8 cellular contexts compared by ENCODE assay signal in genomic region chr2:158456309-158457066, GRCh38. TPM values are rescaled to one million over a fixed set of nuclear protein-coding genes. Genes with fewer than 3 reads are reported as not detected.
DNase-seq lines count a peak whose midpoint lies in the region; TF ChIP-seq lines count a peak whose summit lies in the region.

TSS of gene CCDC148 (minus strand) at chr2:158456753. CDS start at chr2:158456439, 314 bp downstream.
A gene with protein sequence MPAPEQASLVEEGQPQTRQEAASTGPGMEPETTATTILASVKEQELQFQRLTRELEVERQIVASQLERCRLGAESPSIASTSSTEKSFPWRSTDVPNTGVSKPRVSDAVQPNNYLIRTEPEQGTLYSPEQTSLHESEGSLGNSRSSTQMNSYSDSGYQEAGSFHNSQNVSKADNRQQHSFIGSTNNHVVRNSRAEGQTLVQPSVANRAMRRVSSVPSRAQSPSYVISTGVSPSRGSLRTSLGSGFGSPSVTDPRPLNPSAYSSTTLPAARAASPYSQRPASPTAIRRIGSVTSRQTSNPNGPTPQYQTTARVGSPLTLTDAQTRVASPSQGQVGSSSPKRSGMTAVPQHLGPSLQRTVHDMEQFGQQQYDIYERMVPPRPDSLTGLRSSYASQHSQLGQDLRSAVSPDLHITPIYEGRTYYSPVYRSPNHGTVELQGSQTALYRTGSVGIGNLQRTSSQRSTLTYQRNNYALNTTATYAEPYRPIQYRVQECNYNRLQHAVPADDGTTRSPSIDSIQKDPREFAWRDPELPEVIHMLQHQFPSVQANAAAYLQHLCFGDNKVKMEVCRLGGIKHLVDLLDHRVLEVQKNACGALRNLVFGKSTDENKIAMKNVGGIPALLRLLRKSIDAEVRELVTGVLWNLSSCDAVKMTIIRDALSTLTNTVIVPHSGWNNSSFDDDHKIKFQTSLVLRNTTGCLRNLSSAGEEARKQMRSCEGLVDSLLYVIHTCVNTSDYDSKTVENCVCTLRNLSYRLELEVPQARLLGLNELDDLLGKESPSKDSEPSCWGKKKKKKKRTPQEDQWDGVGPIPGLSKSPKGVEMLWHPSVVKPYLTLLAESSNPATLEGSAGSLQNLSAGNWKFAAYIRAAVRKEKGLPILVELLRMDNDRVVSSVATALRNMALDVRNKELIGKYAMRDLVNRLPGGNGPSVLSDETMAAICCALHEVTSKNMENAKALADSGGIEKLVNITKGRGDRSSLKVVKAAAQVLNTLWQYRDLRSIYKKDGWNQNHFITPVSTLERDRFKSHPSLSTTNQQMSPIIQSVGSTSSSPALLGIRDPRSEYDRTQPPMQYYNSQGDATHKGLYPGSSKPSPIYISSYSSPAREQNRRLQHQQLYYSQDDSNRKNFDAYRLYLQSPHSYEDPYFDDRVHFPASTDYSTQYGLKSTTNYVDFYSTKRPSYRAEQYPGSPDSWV (plus strand): TSS chr2:158456952. CDS start chr2:158533185, 76,233 bp downstream.

- no peak for TF ChIP-seq CTCF in H9 (conservative IDR thresholded peaks at IDR 0.05)
- TF ChIP-seq CTCF in fibroblast of villous mesenchyme (IDR thresholded peaks at IDR 0.05; ENCODE audit: insufficient read depth, low read depth, low read length), result peak; percentile 10
- peak; percentile 44 for TF ChIP-seq CTCF in neural cell (IDR thresholded peaks at IDR 0.05; ENCODE audit: poor library complexity, severe bottlenecking)

- no peaks in the 10 kb centered on the region for H3K27me3 ChIP-seq in H9 (ENCODE audit: insufficient read depth, low read length)
- H3K27me3 ChIP-seq in MG63, result peaks cover 3% of the 10 kb centered on the region; the same call in 1 of the 2 replicates
- H3K27me3 ChIP-seq in neural cell (ENCODE audit: insufficient read depth, low read depth, low read length), result no peaks in the 10 kb centered on the region

- H3K27me3 Mint-ChIP-seq in H9 (ENCODE audit: low read depth), result no peaks in the 10 kb centered on the region; the same call in 1 of the 2 replicates
- peaks cover 42% of the 10 kb centered on the region for H3K27me3 Mint-ChIP-seq in stimulated activated naive CD8-positive, alpha-beta T cell treated with anti-CD3 and anti-CD28 coated beads, Interleukin-15, Interleukin-2, amounts not matched to agents 100 ng/mL and 50 ng/mL, for 24 hours

- H3K9ac ChIP-seq in ES-I3 (ENCODE audit: low read depth, low read length), result peak within 1 kb of the TSS; percentile 93
- H3K9ac ChIP-seq in H9 (ENCODE audit: extremely low read depth, insufficient read length, low read length), result peak within 1 kb of the TSS; percentile 64
- H3K9ac ChIP-seq in neural cell (ENCODE audit: low read length), result peak within 1 kb of the TSS; percentile 70

- H3K79me1 ChIP-seq in H9 (ENCODE audit: insufficient read depth, low read depth, low read length, poor library complexity, severe bottlenecking), result no peaks in the 10 kb centered on the region

- no peak within 1 kb of the TSS for H2BK120ac ChIP-seq in H9 (ENCODE audit: low read depth, low read length, poor library complexity, severe bottlenecking)

- no peaks in the 10 kb centered on the region for H3F3A ChIP-seq in neural cell (ENCODE audit: insufficient read depth, low read length, poor library complexity, severe bottlenecking)

- H3K4me3 ChIP-seq in MG63, result peak within 1 kb of the TSS; percentile 77
- peak within 1 kb of the TSS; percentile 91 for H3K4me3 ChIP-seq in fibroblast of villous mesenchyme (ENCODE audit: low read depth, low read length)
- H3K4me3 ChIP-seq in neural cell (ENCODE audit: low read length), result peak within 1 kb of the TSS; percentile 89

- peak within 1 kb of the TSS; percentile 84 for H3K18ac ChIP-seq in H9 (ENCODE audit: insufficient read length, low read depth, low read length)

- H3K27ac Mint-ChIP-seq in H9, result peak within 1 kb of the TSS; percentile 94 to 100 (median 97)
- H3K27ac Mint-ChIP-seq in stimulated activated naive CD8-positive, alpha-beta T cell treated with anti-CD3 and anti-CD28 coated beads, Interleukin-15, Interleukin-2, amounts not matched to agents 100 ng/mL and 50 ng/mL, for 24 hours, result peak within 1 kb of the TSS; percentile 86

- H4K91ac ChIP-seq in H9 (ENCODE audit: insufficient read length, low read depth, low read length), result no peak within 1 kb of the TSS

- H3K4me3 Mint-ChIP-seq in H9, result peak within 1 kb of the TSS; percentile 96 to 97
- peak within 1 kb of the TSS; percentile 91 for H3K4me3 Mint-ChIP-seq in stimulated activated naive CD8-positive, alpha-beta T cell treated with anti-CD3 and anti-CD28 coated beads, Interleukin-15, Interleukin-2, amounts not matched to agents 100 ng/mL and 50 ng/mL, for 24 hours

- H4K20me1 ChIP-seq in H9 (ENCODE audit: control insufficient read depth, insufficient read depth, insufficient read length) (no peaks in the 10 kb centered on the region), neural cell (ENCODE audit: insufficient read depth) (no peaks in the 10 kb centered on the region)

- peaks cover 15% of the 10 kb centered on the region for H3K4me1 ChIP-seq in ES-I3 (ENCODE audit: insufficient read depth, low read length)
- H3K4me1 ChIP-seq in H9 (ENCODE audit: insufficient read depth, low read length), result peaks cover 4% of the 10 kb centered on the region; the same call in 1 of the 2 replicates

- no peak within 1 kb of the TSS for H3K56ac ChIP-seq in H9 (ENCODE audit: insufficient read length, low read depth, low read length)

- H2BK5ac ChIP-seq in H9 (ENCODE audit: insufficient read length, low read length), result no peak within 1 kb of the TSS

- no peak within 1 kb of the TSS for H3K23ac ChIP-seq in H9 (ENCODE audit: insufficient read length, low read depth, low read length)

- H4K5ac ChIP-seq in H9 (ENCODE audit: insufficient read length, low read depth, low read length), result no peak within 1 kb of the TSS

- H2AFZ ChIP-seq in H9 (ENCODE audit: low read length) (no peak within 1 kb of the TSS), neural cell (ENCODE audit: low read depth, low read length) (peak within 1 kb of the TSS; percentile 66)

- H3K9me2 ChIP-seq in neural cell (ENCODE audit: insufficient read depth, low read length), result no peaks in the 10 kb centered on the region

- H4K8ac ChIP-seq in H9 (replicated peaks; ENCODE audit: insufficient read length, low read depth, low read length), result no peak within 1 kb of the TSS

- WGBS in H9 (ENCODE audit: extremely low coverage, insufficient read length, low lambda C conversion rate), result no CpG with 5 or more reads among the region's 48 CpGs

- H3K23me2 ChIP-seq in H9 (ENCODE audit: insufficient read length, low read depth, low read length, poor library complexity, severe bottlenecking), result peaks cover 8% of the 10 kb centered on the region

- peak; percentile 27 for TF ChIP-seq RAD21 in neural cell (conservative IDR thresholded peaks at IDR 0.05)

- H2AK5ac ChIP-seq in H9 (ENCODE audit: insufficient read length, low read length), result no peak within 1 kb of the TSS

- H2BK20ac ChIP-seq in H9 (ENCODE audit: low read depth, low read length, poor library complexity, severe bottlenecking), result no peak within 1 kb of the TSS

- H3K9me3 ChIP-seq in ES-I3 (ENCODE audit: control insufficient read depth, insufficient read depth, low read length) (no peaks in the 10 kb centered on the region), H9 (ENCODE audit: control insufficient read depth, low read depth, low read length) (no peaks in the 10 kb centered on the region), MG63 (no peaks in the 10 kb centered on the region), neural cell (ENCODE audit: low read length) (no peaks in the 10 kb centered on the region)

- H3K4me2 ChIP-seq in H9 (ENCODE audit: insufficient read depth, insufficient read length, low read length) (peak within 1 kb of the TSS; percentile 92), neural cell (ENCODE audit: low read length) (peak within 1 kb of the TSS; percentile 87)

- TF ChIP-seq EP300 in neural cell (conservative IDR thresholded peaks at IDR 0.05; ENCODE audit: poor library complexity, severe bottlenecking), result no peak

- H3K27ac ChIP-seq in H9 (ENCODE audit: insufficient read length, low read depth, low read length) (no peak within 1 kb of the TSS), neural cell (ENCODE audit: low read length) (peak within 1 kb of the TSS; percentile 53)

- H3K14ac ChIP-seq in H9 (ENCODE audit: insufficient read depth, low read length), result peak within 1 kb of the TSS; percentile 85

- no peak within 1 kb of the TSS for H3K4ac ChIP-seq in H9 (ENCODE audit: low read depth, low read length)

- DNase-seq in H9 (peak; percentile 95), MG63 (peak; percentile 94), SHP77 treated with DMSO at 0.1 percent for 48 hours (lab: John Stamatoyannopoulos, UW) (peak; percentile 53), activated gamma-delta T cell treated with Interleukin-2 at 50 U/mL for 16 hours (peak; percentile 83), fibroblast of villous mesenchyme (ENCODE audit: low read depth) (peak; percentile 91)

- peaks cover 38 to 45% of the 10 kb centered on the region in 2 experiments for H3K4me1 Mint-ChIP-seq in H9
- peaks cover 27% of the 10 kb centered on the region for H3K4me1 Mint-ChIP-seq in stimulated activated naive CD8-positive, alpha-beta T cell treated with anti-CD3 and anti-CD28 coated beads, Interleukin-15, Interleukin-2, amounts not matched to agents 100 ng/mL and 50 ng/mL, for 24 hours (ENCODE audit: low read depth)

- H2BK15ac ChIP-seq in H9 (ENCODE audit: low read depth, low read length), result no peak within 1 kb of the TSS

- H3T11ph ChIP-seq in H9 (ENCODE audit: low read length), result no peak within 1 kb of the TSS

- no peak within 1 kb of the TSS for H2BK12ac ChIP-seq in H9 (ENCODE audit: insufficient read length, low read depth, low read length)

- H3K36me3 Mint-ChIP-seq in H9 (ENCODE audit: insufficient read depth in 1 of 3, low read depth in 3 of 3), result peaks cover 0 to 3% (median 0%) of the 10 kb centered on the region in 3 experiments; a peak in 2 of 7 replicates
- peaks cover 5% of the 10 kb centered on the region for H3K36me3 Mint-ChIP-seq in stimulated activated naive CD8-positive, alpha-beta T cell treated with anti-CD3 and anti-CD28 coated beads, Interleukin-15, Interleukin-2, amounts not matched to agents 100 ng/mL and 50 ng/mL, for 24 hours (ENCODE audit: low read depth)

- H3K36me3 ChIP-seq in ES-I3 (ENCODE audit: insufficient read depth, low read length) (no peaks in the 10 kb centered on the region), MG63 (peaks cover 3% of the 10 kb centered on the region), neural cell (ENCODE audit: insufficient read depth, low read length) (no peaks in the 10 kb centered on the region)

- H3K9me3 Mint-ChIP-seq in H9, result no peaks in the 10 kb centered on the region
- H3K9me3 Mint-ChIP-seq in stimulated activated naive CD8-positive, alpha-beta T cell treated with anti-CD3 and anti-CD28 coated beads, Interleukin-15, Interleukin-2, amounts not matched to agents 100 ng/mL and 50 ng/mL, for 24 hours, result no peaks in the 10 kb centered on the region

- peaks cover 10% of the 10 kb centered on the region; the same call in 1 of the 2 replicates for H3K79me2 ChIP-seq in H9 (ENCODE audit: insufficient read depth, low read length)
- peaks cover 15% of the 10 kb centered on the region for H3K79me2 ChIP-seq in neural cell (replicated peaks; ENCODE audit: insufficient read depth, low read length)

RNA-seq across cellular contexts. Expression of gene CCDC148, which starts in this region (rescaled TPM):
- 1.1 and 1.5 TPM in 2 replicates for total RNA-seq in H9 (2021)
- total RNA-seq in MG63 (2014; rRNA removed; shearing (Covaris generic); ENCODE audit: low replicate concordance), result not detected in 2 replicates
- total RNA-seq in fibroblast of villous mesenchyme, result 0.32 and 2.6 TPM in 2 replicates
- 1.5 and 1.8 TPM in 2 replicates for polyA plus RNA-seq in neural cell
- 7.1 and 10.2 TPM in 2 replicates for polyA minus RNA-seq in neural cell

RNA-seq across cellular contexts. Expression of the second gene that starts in this region (rescaled TPM):
- total RNA-seq in H9 (2021) (52.0 and 52.3 TPM in 2 replicates), fibroblast of villous mesenchyme (29.3 and 62.2 TPM in 2 replicates)
- total RNA-seq in MG63 (2014; rRNA removed; shearing (Covaris generic); ENCODE audit: low replicate concordance), result 9.3 and 15.0 TPM in 2 replicates
- polyA plus RNA-seq in neural cell, result 24.2 and 36.4 TPM in 2 replicates
- polyA minus RNA-seq in neural cell, result 53.0 and 56.7 TPM in 2 replicates
